Comparison of ENCODE assay signal across 19 cellular contexts in genomic region chr17:41415411-41415810, GRCh38. TPM values are rescaled to one million over a fixed set of nuclear protein-coding genes. Genes with fewer than 3 reads are reported as not detected.
"Had no signal": no experiment of that assay in that cellular context is flagged by ENCODE, and none has a peak within 500 bp of the region (broad histone marks: within the 10 kb centered on the region; RNA-seq: fewer than 3 reads in every experiment).

No MANE protein-coding gene starts in this region.

- H3K27ac ChIP-seq: neural progenitor cell, thyroid gland had no signal

- DNase-seq: activated CD4-positive, alpha-beta T cell treated with anti-CD3 and anti-CD28 coated beads for 48 hours; activated CD8-positive, alpha-beta memory T cell treated with anti-CD3 and anti-CD28 coated beads, Interleukin-2, amount 50 U/mL, for 48 hours; activated gamma-delta T cell; activated T-cell treated with anti-CD3 and anti-CD28 coated beads, Interleukin-2, amount 50 U/mL, for 72 hours; effector memory CD4-positive, alpha-beta T cell; head of caudate nucleus; lower lobe of right lung; naive B cell; SW 1271 had no signal

- ATAC-seq: activated naive CD4-positive, alpha-beta T cell treated with anti-CD3 and anti-CD28 coated beads, Interleukin-2, amount 50 U/mL, for 72 hours; activated T-cell treated with anti-CD3 and anti-CD28 coated beads, Interleukin-2, amount 50 U/mL, for 72 hours; stimulated activated effector memory CD8-positive, alpha-beta T cell treated with anti-CD3 and anti-CD28 coated beads, Interleukin-12 subunit alpha, Interleukin-12 subunit beta, amount 100 ng/mL, for 72 hours; WTC11 had no signal

- H3K36me3 Mint-ChIP-seq: activated naive CD4-positive, alpha-beta T cell treated with anti-CD3 and anti-CD28 coated beads, Interleukin-2, amount 50 U/mL, for 72 hours; brain; naive B cell; neural progenitor cell; stimulated activated effector memory CD8-positive, alpha-beta T cell treated with anti-CD3 and anti-CD28 coated beads, Interleukin-12 subunit alpha, Interleukin-12 subunit beta, amount 100 ng/mL, for 72 hours; WTC11 had no signal

- H3K4me1 Mint-ChIP-seq: neural progenitor cell had no signal

- H3K9me3 ChIP-seq: lower lobe of right lung, thyroid gland had no signal

- H3K27me3 Mint-ChIP-seq: brain had no signal

- H3K4me3 Mint-ChIP-seq: activated T-cell treated with anti-CD3 and anti-CD28 coated beads, Interleukin-2, amount 50 U/mL, for 72 hours; brain; dendritic cell treated with granulocyte-macrophage colony-stimulating factor and Interleukin-4, amounts not matched to agents 40 ng/mL and 50 ng/mL, for 4 days; naive B cell; neural progenitor cell; stimulated activated effector memory CD8-positive, alpha-beta T cell treated with anti-CD3 and anti-CD28 coated beads, Interleukin-12 subunit alpha, Interleukin-12 subunit beta, amount 100 ng/mL, for 72 hours; WTC11 had no signal

- H3K27me3 ChIP-seq: neural progenitor cell, thyroid gland had no signal

- H3K27ac Mint-ChIP-seq: activated naive CD4-positive, alpha-beta T cell treated with anti-CD3 and anti-CD28 coated beads, Interleukin-2, amount 50 U/mL, for 72 hours; activated T-cell treated with anti-CD3 and anti-CD28 coated beads, Interleukin-2, amount 50 U/mL, for 72 hours; brain; dendritic cell treated with granulocyte-macrophage colony-stimulating factor and Interleukin-4, amounts not matched to agents 40 ng/mL and 50 ng/mL, for 4 days; naive B cell; neural progenitor cell; stimulated activated effector memory CD8-positive, alpha-beta T cell treated with anti-CD3 and anti-CD28 coated beads, Interleukin-12 subunit alpha, Interleukin-12 subunit beta, amount 100 ng/mL, for 72 hours; WTC11 had no signal

- H3K4me1 ChIP-seq: lower lobe of right lung had no signal

- H3K36me3 ChIP-seq: lower lobe of right lung, neural progenitor cell, thyroid gland had no signal

- H3K9me3 Mint-ChIP-seq: activated naive CD4-positive, alpha-beta T cell treated with anti-CD3 and anti-CD28 coated beads, Interleukin-2, amount 50 U/mL, for 72 hours; activated T-cell treated with anti-CD3 and anti-CD28 coated beads, Interleukin-2, amount 50 U/mL, for 72 hours; dendritic cell treated with granulocyte-macrophage colony-stimulating factor and Interleukin-4, amounts not matched to agents 40 ng/mL and 50 ng/mL, for 4 days; neural progenitor cell; stimulated activated effector memory CD8-positive, alpha-beta T cell treated with anti-CD3 and anti-CD28 coated beads, Interleukin-12 subunit alpha, Interleukin-12 subunit beta, amount 100 ng/mL, for 72 hours; WTC11 had no signal

- H3K4me3 ChIP-seq: lower lobe of right lung, neural progenitor cell, thyroid gland had no signal

RNA-seq across cellular contexts. Expression of gene KRT37, which starts 9.0 kb away (rescaled TPM):
- total RNA-seq: activated naive CD4-positive, alpha-beta T cell treated with anti-CD3 and anti-CD28 coated beads, Interleukin-2, amount 50 U/mL, for 72 hours; activated T-cell treated with anti-CD3 and anti-CD28 coated beads, Interleukin-2, amount 50 U/mL, for 72 hours; frontal cortex; lower lobe of right lung; osteocyte; T-helper 2 cell treated with Interferon-gamma antibody and Interleukin-4, amounts not matched to agents 100 ng/mL and 5 ng/mL, for 36 hours; thyroid gland; WTC11 had no signal

RNA-seq across cellular contexts. Expression of gene KRT31, which starts 18.0 kb away (rescaled TPM):
- total RNA-seq: activated naive CD4-positive, alpha-beta T cell treated with anti-CD3 and anti-CD28 coated beads, Interleukin-2, amount 50 U/mL, for 72 hours; activated T-cell treated with anti-CD3 and anti-CD28 coated beads, Interleukin-2, amount 50 U/mL, for 72 hours; lower lobe of right lung; osteocyte; T-helper 2 cell treated with Interferon-gamma antibody and Interleukin-4, amounts not matched to agents 100 ng/mL and 5 ng/mL, for 36 hours; thyroid gland; WTC11 had no signal

RNA-seq across cellular contexts. Expression of gene KRT38, which starts 25.4 kb away (rescaled TPM):
- total RNA-seq: activated naive CD4-positive, alpha-beta T cell treated with anti-CD3 and anti-CD28 coated beads, Interleukin-2, amount 50 U/mL, for 72 hours; activated T-cell treated with anti-CD3 and anti-CD28 coated beads, Interleukin-2, amount 50 U/mL, for 72 hours; frontal cortex; lower lobe of right lung; osteocyte; T-helper 2 cell treated with Interferon-gamma antibody and Interleukin-4, amounts not matched to agents 100 ng/mL and 5 ng/mL, for 36 hours; thyroid gland; WTC11 had no signal

RNA-seq across cellular contexts. Expression of gene KRT34, which starts 33.3 kb away (rescaled TPM):
- total RNA-seq: activated naive CD4-positive, alpha-beta T cell treated with anti-CD3 and anti-CD28 coated beads, Interleukin-2, amount 50 U/mL, for 72 hours; activated T-cell treated with anti-CD3 and anti-CD28 coated beads, Interleukin-2, amount 50 U/mL, for 72 hours; lower lobe of right lung; osteocyte; T-helper 2 cell treated with Interferon-gamma antibody and Interleukin-4, amounts not matched to agents 100 ng/mL and 5 ng/mL, for 36 hours; thyroid gland; WTC11 had no signal

RNA-seq across cellular contexts. Expression of gene KRT33B, which starts 45.8 kb away (rescaled TPM):
- total RNA-seq: activated naive CD4-positive, alpha-beta T cell treated with anti-CD3 and anti-CD28 coated beads, Interleukin-2, amount 50 U/mL, for 72 hours; activated T-cell treated with anti-CD3 and anti-CD28 coated beads, Interleukin-2, amount 50 U/mL, for 72 hours; frontal cortex; lower lobe of right lung; osteocyte; T-helper 2 cell treated with Interferon-gamma antibody and Interleukin-4, amounts not matched to agents 100 ng/mL and 5 ng/mL, for 36 hours; thyroid gland; WTC11 had no signal
